In genomic region chr17:28723836-28724499, GRCh38 we compare ENCODE assay signal across 8 cellular contexts. TPM values are rescaled to one million over a fixed set of nuclear protein-coding genes. Genes with fewer than 3 reads are reported as not detected.
DNase-seq lines count a peak whose midpoint lies in the region; ATAC-seq and TF ChIP-seq lines count a peak whose summit lies in the region.
"Not testable (repeated sequence)": the region's sequence is repeated elsewhere in the genome, so short reads cannot be mapped to it uniquely, and the experiment has no call there.

No MANE protein-coding gene starts in this region.

- H3K4me1 Mint-ChIP-seq in activated CD4-positive, alpha-beta T cell treated with anti-CD3 and anti-CD28 coated beads for 36 hours = peaks cover 55% of the 10 kb centered on the region
- peaks cover 47% of the 10 kb centered on the region for H3K4me1 Mint-ChIP-seq in activated naive CD8-positive, alpha-beta T cell treated with anti-CD3 and anti-CD28 coated beads, Interleukin-2, amount 10 ng/mL, durations not matched to agents 7 days and 5 days
- H3K4me1 Mint-ChIP-seq in naive B cell = peaks cover 59 to 75% (median 65%) of the 10 kb centered on the region in 3 donors
- H3K4me1 Mint-ChIP-seq in stimulated activated naive B cell treated with anti-CD40 and anti-IgM and Interleukin-4, amounts not matched to agents 10 μg/mL and 1 μg/mL and 100 μg/mL, for 72 hours = peaks cover 49 to 69% of the 10 kb centered on the region in 2 donors

- H3K4me1 ChIP-seq in OCI-LY1 (ENCODE audit: insufficient read depth, low read length, severe bottlenecking) = peaks cover 64% of the 10 kb centered on the region

- peaks cover 18% of the 10 kb centered on the region for H3K79me2 ChIP-seq in OCI-LY1 (ENCODE audit: insufficient read depth, low read length)

- H3K4me3 ChIP-seq in HFF-Myc (replicated peaks; ENCODE audit: low read depth, low read length) (peak overlapping the region; percentile 99), OCI-LY1 (ENCODE audit: low read depth, low read length, poor library complexity, severe bottlenecking) (peak overlapping the region; percentile 66)
- H3K4me3 ChIP-seq in epithelial cell of esophagus (ENCODE audit: low read length) = not testable (repeated sequence)

- DNase-seq in HFF-Myc (ENCODE audit: extremely low read depth, low read depth); activated CD4-positive, alpha-beta T cell treated with anti-CD3 and anti-CD28 coated beads for 36 hours; activated naive CD8-positive, alpha-beta T cell treated with anti-CD3 and anti-CD28 coated beads, Interleukin-2, amount 10 ng/mL, durations not matched to agents 7 days and 5 days; naive B cell; stimulated activated naive B cell treated with anti-CD40 and anti-IgM and Interleukin-4, amounts not matched to agents 10 μg/mL and 1 μg/mL and 100 μg/mL, for 72 hours: not testable (repeated sequence)
- DNase-seq in epithelial cell of esophagus (ENCODE audit: low read depth) = peak; percentile 51

- peaks cover 20% of the 10 kb centered on the region for H3F3A ChIP-seq in OCI-LY1 (ENCODE audit: insufficient read depth, low read length)

- peaks cover 60% of the 10 kb centered on the region for H3K36me3 Mint-ChIP-seq in activated CD4-positive, alpha-beta T cell treated with anti-CD3 and anti-CD28 coated beads for 36 hours (ENCODE audit: low read depth)
- H3K36me3 Mint-ChIP-seq in activated naive CD8-positive, alpha-beta T cell treated with anti-CD3 and anti-CD28 coated beads, Interleukin-2, amount 10 ng/mL, durations not matched to agents 7 days and 5 days = peaks cover 32% of the 10 kb centered on the region
- H3K36me3 Mint-ChIP-seq in naive B cell = peaks cover 10 to 16% of the 10 kb centered on the region in 2 donors
- H3K36me3 Mint-ChIP-seq in stimulated activated naive B cell treated with anti-CD40 and anti-IgM and Interleukin-4, amounts not matched to agents 10 μg/mL and 1 μg/mL and 100 μg/mL, for 72 hours = peaks cover 45 to 66% of the 10 kb centered on the region in 2 donors

- H3K27ac ChIP-seq in C4-2B (peak overlapping the region; percentile 97), OCI-LY1 (ENCODE audit: low read depth, low read length, poor library complexity, severe bottlenecking) (peak overlapping the region; percentile 89)

- TF ChIP-seq CTCF in C4-2B (conservative IDR thresholded peaks at IDR 0.05); HFF-Myc (IDR thresholded peaks at IDR 0.05; ENCODE audit: low read depth, low read length, missing control alignments); OCI-LY1 (IDR thresholded peaks at IDR 0.05; ENCODE audit: low read length); epithelial cell of esophagus (IDR thresholded peaks at IDR 0.05; ENCODE audit: insufficient read depth, low read depth, low read length, missing control alignments): not testable (repeated sequence)

- H3K27me3 Mint-ChIP-seq in activated CD4-positive, alpha-beta T cell treated with anti-CD3 and anti-CD28 coated beads for 36 hours; activated naive CD8-positive, alpha-beta T cell treated with anti-CD3 and anti-CD28 coated beads, Interleukin-2, amount 10 ng/mL, durations not matched to agents 7 days and 5 days; naive B cell; stimulated activated naive B cell treated with anti-CD40 and anti-IgM and Interleukin-4, amounts not matched to agents 10 μg/mL and 1 μg/mL and 100 μg/mL, for 72 hours: not testable (repeated sequence)

- H3K4me3 Mint-ChIP-seq in activated CD4-positive, alpha-beta T cell treated with anti-CD3 and anti-CD28 coated beads for 36 hours = peak overlapping the region; percentile 99
- peak overlapping the region; percentile 92 for H3K4me3 Mint-ChIP-seq in activated naive CD8-positive, alpha-beta T cell treated with anti-CD3 and anti-CD28 coated beads, Interleukin-2, amount 10 ng/mL, durations not matched to agents 7 days and 5 days
- H3K4me3 Mint-ChIP-seq in naive B cell = peak overlapping the region in 5 of 8 donors; percentile 61 to 100 (median 84)
- H3K4me3 Mint-ChIP-seq in stimulated activated naive B cell treated with anti-CD40 and anti-IgM and Interleukin-4, amounts not matched to agents 10 μg/mL and 1 μg/mL and 100 μg/mL, for 72 hours = peak overlapping the region; percentile 99

- not testable (repeated sequence) for H3K9me2 ChIP-seq in OCI-LY1 (ENCODE audit: low read depth, low read length)

- POLR2A ChIA-PET in activated CD4-positive, alpha-beta T cell treated with anti-CD3 and anti-CD28 coated beads for 36 hours (lab: Charles Lee) = interaction anchor here (1.0 to 6.3 kb wide), 2 partner anchors 23 to 118 kb away, joined by 4 to 111 read pairs; partner anchors contain the start of genes FAM222B and TRAF4
- POLR2A ChIA-PET in activated naive CD8-positive, alpha-beta T cell treated with anti-CD3 and anti-CD28 coated beads, Interleukin-2, amount 10 ng/mL, durations not matched to agents 7 days and 5 days (lab: Charles Lee) = interaction anchor here (0.6 to 6.3 kb wide), 5 partner anchors 9 to 169 kb away, joined by 3 to 266 read pairs (median 36); partner anchors contain the start of genes PROCA1 and TRAF4

- CTCF ChIA-PET in activated CD4-positive, alpha-beta T cell treated with anti-CD3 and anti-CD28 coated beads for 36 hours (lab: Charles Lee) = interaction anchor here (1.4 to 8.9 kb wide), 3 partner anchors 24 to 228 kb away, joined by 3 to 294 read pairs (median 94); partner anchors contain the start of genes PHF12 and TRAF4

- H3K9ac ChIP-seq in OCI-LY1 (ENCODE audit: low read length) = not testable (repeated sequence)

- ATAC-seq in activated CD4-positive, alpha-beta T cell treated with anti-CD3 and anti-CD28 coated beads for 36 hours; activated naive CD8-positive, alpha-beta T cell treated with anti-CD3 and anti-CD28 coated beads, Interleukin-2, amount 10 ng/mL, durations not matched to agents 7 days and 5 days (ENCODE audit: low read depth); naive B cell (ENCODE audit: low read depth in 2 of 2); stimulated activated naive B cell treated with anti-CD40 and anti-IgM and Interleukin-4, amounts not matched to agents 10 μg/mL and 1 μg/mL and 100 μg/mL, for 72 hours (replicated peaks): not testable (repeated sequence)

- H2AFZ ChIP-seq in OCI-LY1 (ENCODE audit: low read length) = not testable (repeated sequence)

- peak overlapping the region; percentile 87; the same call in 1 of the 2 replicates for H3K4me2 ChIP-seq in OCI-LY1 (ENCODE audit: low read length)

- H4K20me1 ChIP-seq in OCI-LY1 (ENCODE audit: insufficient read depth, low read length) = not testable (repeated sequence)

- not testable (repeated sequence) for H3K27me3 ChIP-seq in OCI-LY1 (ENCODE audit: insufficient read depth, low read length)

- peaks cover 56% of the 10 kb centered on the region for H3K36me3 ChIP-seq in OCI-LY1 (ENCODE audit: insufficient read depth, low read length)

- H3K9me3 ChIP-seq in OCI-LY1 (ENCODE audit: low read length) = not testable (repeated sequence)

- intact Hi-C loops in activated CD4-positive, alpha-beta T cell treated with anti-CD3 and anti-CD28 coated beads for 36 hours (cut with DNase I, micrococcal nuclease) = loop anchor here (10.0 kb wide), 2 partner anchors 391 to 891 kb away; no protein-coding TSS in a partner anchor

- H3K27ac Mint-ChIP-seq in activated CD4-positive, alpha-beta T cell treated with anti-CD3 and anti-CD28 coated beads for 36 hours = peak overlapping the region; percentile 90
- H3K27ac Mint-ChIP-seq in activated naive CD8-positive, alpha-beta T cell treated with anti-CD3 and anti-CD28 coated beads, Interleukin-2, amount 10 ng/mL, durations not matched to agents 7 days and 5 days = peak overlapping the region; percentile 93
- peak overlapping the region in 3 of 6 donors; percentile 57 to 92 (median 84) for H3K27ac Mint-ChIP-seq in naive B cell
- H3K27ac Mint-ChIP-seq in stimulated activated naive B cell treated with anti-CD40 and anti-IgM and Interleukin-4, amounts not matched to agents 10 μg/mL and 1 μg/mL and 100 μg/mL, for 72 hours = peak overlapping the region; percentile 97

- not testable (repeated sequence) for H3K9me3 Mint-ChIP-seq in activated CD4-positive, alpha-beta T cell treated with anti-CD3 and anti-CD28 coated beads for 36 hours (ENCODE audit: low read depth); activated naive CD8-positive, alpha-beta T cell treated with anti-CD3 and anti-CD28 coated beads, Interleukin-2, amount 10 ng/mL, durations not matched to agents 7 days and 5 days; naive B cell; stimulated activated naive B cell treated with anti-CD40 and anti-IgM and Interleukin-4, amounts not matched to agents 10 μg/mL and 1 μg/mL and 100 μg/mL, for 72 hours

RNA-seq across cellular contexts. Expression of gene TLCD1, which starts 2.1 kb away (rescaled TPM):
- 1 to 10 TPM; 8.5 to 8.7 TPM for total RNA-seq in activated CD4-positive, alpha-beta T cell treated with anti-CD3 and anti-CD28 coated beads for 36 hours
- total RNA-seq in activated naive CD8-positive, alpha-beta T cell treated with anti-CD3 and anti-CD28 coated beads, Interleukin-2, amount 10 ng/mL, durations not matched to agents 7 days and 5 days = 1 to 10 TPM; 1.6 to 2.2 TPM
- polyA plus RNA-seq in naive B cell (ENCODE audit: low read depth in 6 of 6) = 1 to 10 TPM in 1 of 6 donors, under 1 TPM in 1, not detected in 4; 0.93 to 1.2 TPM

RNA-seq across cellular contexts. Expression of gene RPL23A, which starts 4.2 kb away (rescaled TPM):
- total RNA-seq in activated CD4-positive, alpha-beta T cell treated with anti-CD3 and anti-CD28 coated beads for 36 hours = 1,000 to 10,000 TPM; 2,164 to 2,505 TPM
- 1,000 to 10,000 TPM; 2,286 to 2,290 TPM for total RNA-seq in activated naive CD8-positive, alpha-beta T cell treated with anti-CD3 and anti-CD28 coated beads, Interleukin-2, amount 10 ng/mL, durations not matched to agents 7 days and 5 days
- 1,000 to 10,000 TPM; 5,077 to 6,780 (median 5,627) TPM for polyA plus RNA-seq in naive B cell (ENCODE audit: low read depth in 6 of 6)

RNA-seq across cellular contexts. Expression of gene NEK8, which starts 4.6 kb away (rescaled TPM):
- total RNA-seq in activated CD4-positive, alpha-beta T cell treated with anti-CD3 and anti-CD28 coated beads for 36 hours = 1 to 10 TPM; 3.8 to 4.0 TPM
- total RNA-seq in activated naive CD8-positive, alpha-beta T cell treated with anti-CD3 and anti-CD28 coated beads, Interleukin-2, amount 10 ng/mL, durations not matched to agents 7 days and 5 days = 1 to 10 TPM; 7.1 to 8.9 TPM
- polyA plus RNA-seq in naive B cell (ENCODE audit: low read depth in 6 of 6) = 10 to 100 TPM; 14.5 to 26.1 (median 19.6) TPM

RNA-seq across cellular contexts. Expression of gene RAB34, which starts 6.3 kb away (rescaled TPM):
- total RNA-seq in activated CD4-positive, alpha-beta T cell treated with anti-CD3 and anti-CD28 coated beads for 36 hours = 10 to 100 TPM; 13.6 to 17.4 TPM
- total RNA-seq in activated naive CD8-positive, alpha-beta T cell treated with anti-CD3 and anti-CD28 coated beads, Interleukin-2, amount 10 ng/mL, durations not matched to agents 7 days and 5 days = 1 to 10 TPM; 7.3 to 8.2 TPM
- 10 to 100 TPM; 11.6 to 22.6 (median 18.2) TPM for polyA plus RNA-seq in naive B cell (ENCODE audit: low read depth in 6 of 6)

RNA-seq across cellular contexts. Expression of gene PROCA1, which starts 12.3 kb away (rescaled TPM):
- 1 to 10 TPM; 4.0 to 4.5 TPM for total RNA-seq in activated CD4-positive, alpha-beta T cell treated with anti-CD3 and anti-CD28 coated beads for 36 hours
- total RNA-seq in activated naive CD8-positive, alpha-beta T cell treated with anti-CD3 and anti-CD28 coated beads, Interleukin-2, amount 10 ng/mL, durations not matched to agents 7 days and 5 days = 10 to 100 TPM; 12.0 to 12.1 TPM
- polyA plus RNA-seq in naive B cell (ENCODE audit: low read depth in 6 of 6) = 1 to 10 TPM in 3 of 6 donors, under 1 TPM in 2, not detected in 1; 0.29 to 2.3 (median 1.1) TPM
